In genomic region chr6:149028767-149029405, GRCh38 we compare ENCODE assay signal across 1 cellular context.
TF ChIP-seq lines count a peak whose summit lies in the region.

No MANE protein-coding gene starts in this region.

TF ChIP-seq in HepG2, 621 proteins besides CTCF, POLR2A, EP300 and RAD21 (continued from another document and continues in another):
- TF ChIP-seq HMGXB3 (CRISPR knock-in tag; IDR thresholded peaks at IDR 0.05; ENCODE audit: borderline replicate concordance) = 0 out of 2 replicates have a peak, but pooled peaks have one; percentile 55
- TF ChIP-seq ZGPAT (CRISPR knock-in tag; IDR thresholded peaks at IDR 0.05) = peak; percentile 50; the same call in 1 of the 2 replicates
- no peak for TF ChIP-seq ZNF792 (CRISPR knock-in tag; IDR thresholded peaks at IDR 0.05)
- no peak for TF ChIP-seq ZBTB4 (CRISPR knock-in tag; IDR thresholded peaks at IDR 0.05; ENCODE audit: borderline replicate concordance)
- TF ChIP-seq, protein P1, sequence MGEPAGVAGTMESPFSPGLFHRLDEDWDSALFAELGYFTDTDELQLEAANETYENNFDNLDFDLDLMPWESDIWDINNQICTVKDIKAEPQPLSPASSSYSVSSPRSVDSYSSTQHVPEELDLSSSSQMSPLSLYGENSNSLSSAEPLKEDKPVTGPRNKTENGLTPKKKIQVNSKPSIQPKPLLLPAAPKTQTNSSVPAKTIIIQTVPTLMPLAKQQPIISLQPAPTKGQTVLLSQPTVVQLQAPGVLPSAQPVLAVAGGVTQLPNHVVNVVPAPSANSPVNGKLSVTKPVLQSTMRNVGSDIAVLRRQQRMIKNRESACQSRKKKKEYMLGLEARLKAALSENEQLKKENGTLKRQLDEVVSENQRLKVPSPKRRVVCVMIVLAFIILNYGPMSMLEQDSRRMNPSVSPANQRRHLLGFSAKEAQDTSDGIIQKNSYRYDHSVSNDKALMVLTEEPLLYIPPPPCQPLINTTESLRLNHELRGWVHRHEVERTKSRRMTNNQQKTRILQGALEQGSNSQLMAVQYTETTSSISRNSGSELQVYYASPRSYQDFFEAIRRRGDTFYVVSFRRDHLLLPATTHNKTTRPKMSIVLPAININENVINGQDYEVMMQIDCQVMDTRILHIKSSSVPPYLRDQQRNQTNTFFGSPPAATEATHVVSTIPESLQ (CRISPR knock-in tag; conservative IDR thresholded peaks at IDR 0.05) = no peak
- TF ChIP-seq CEBPG (CRISPR knock-in tag; IDR thresholded peaks at IDR 0.05) = peak; percentile 61
- TF ChIP-seq ZNF883 (CRISPR knock-in tag; IDR thresholded peaks at IDR 0.05; ENCODE audit: not compliant biosample characterization) = no peak
- peak; percentile 26; the same call in 1 of the 2 replicates for TF ChIP-seq CHD4 (IDR thresholded peaks at IDR 0.05; ENCODE audit: borderline replicate concordance, low read length)
- TF ChIP-seq SUZ12 (IDR thresholded peaks at IDR 0.05; ENCODE audit: low read depth, low read length) = no peak
- no peak for TF ChIP-seq CHCHD3 (CRISPR knock-in tag; IDR thresholded peaks at IDR 0.05)
- TF ChIP-seq TCF7 (IDR thresholded peaks at IDR 0.05; ENCODE audit: low read depth) = no peak
- no peak for TF ChIP-seq SOX13 (IDR thresholded peaks at IDR 0.05)
- peak in 1 of 2 experiments; percentile 53; a peak in 1 of 4 replicates for TF ChIP-seq SOX13 (CRISPR knock-in tag; conservative IDR thresholded peaks at IDR 0.05 in 1 of 2, IDR thresholded peaks at IDR 0.05 in 1 of 2)
- TF ChIP-seq ZNF75D (CRISPR knock-in tag; IDR thresholded peaks at IDR 0.05; ENCODE audit: borderline replicate concordance) = no peak
- peak; percentile 54; the same call in 1 of the 2 replicates for TF ChIP-seq TARDBP (CRISPR knock-in tag; IDR thresholded peaks at IDR 0.05)
- TF ChIP-seq SOX6 (IDR thresholded peaks at IDR 0.05) = no peak
- TF ChIP-seq SOX6 (CRISPR knock-in tag; IDR thresholded peaks at IDR 0.05) = peak; percentile 30; the same call in 1 of the 2 replicates
- TF ChIP-seq ASH2L (IDR thresholded peaks at IDR 0.05; ENCODE audit: insufficient read length, low read depth, low read length) = peak; percentile 34
- TF ChIP-seq SRSF1 (optimal IDR thresholded peaks at IDR 0.05; ENCODE audit: low read depth, low read length) = no peak
- no peak for TF ChIP-seq ZNF17 (CRISPR knock-in tag; IDR thresholded peaks at IDR 0.05)
- TF ChIP-seq ZNF260 (CRISPR knock-in tag; IDR thresholded peaks at IDR 0.05; ENCODE audit: borderline replicate concordance, low read depth) = no peak
- 0 out of 2 replicates have a peak, but pooled peaks have one; percentile 34 for TF ChIP-seq ZNF614 (CRISPR knock-in tag; IDR thresholded peaks at IDR 0.05; ENCODE audit: borderline replicate concordance)
- TF ChIP-seq ZNF33A (CRISPR knock-in tag; IDR thresholded peaks at IDR 0.05; ENCODE audit: borderline replicate concordance) = no peak
- TF ChIP-seq HES4 (CRISPR knock-in tag; IDR thresholded peaks at IDR 0.05; ENCODE audit: borderline replicate concordance) = no peak
- TF ChIP-seq KDM5A (IDR thresholded peaks at IDR 0.05; ENCODE audit: borderline replicate concordance, low read length) = peak; percentile 35; the same call in 1 of the 2 replicates
- TF ChIP-seq STAG1 (CRISPR knock-in tag; IDR thresholded peaks at IDR 0.05) = peak; percentile 98
- no peak for TF ChIP-seq CEBPB (IDR thresholded peaks at IDR 0.05; ENCODE audit: borderline replicate concordance, low read depth, low read length)
- no peak for TF ChIP-seq MYNN (CRISPR knock-in tag; IDR thresholded peaks at IDR 0.05; ENCODE audit: low read depth)
- TF ChIP-seq SOX5 (CRISPR knock-in tag; IDR thresholded peaks at IDR 0.05; ENCODE audit: borderline replicate concordance) = peak; percentile 56; the same call in 1 of the 2 replicates
- no peak for TF ChIP-seq ZBTB7B (CRISPR knock-in tag; IDR thresholded peaks at IDR 0.05)
- no peak for TF ChIP-seq ZNF615 (CRISPR knock-in tag; IDR thresholded peaks at IDR 0.05; ENCODE audit: borderline replicate concordance)
- 0 out of 2 replicates have a peak, but pooled peaks have one; percentile 24 for TF ChIP-seq FOXK1 (CRISPR knock-in tag; IDR thresholded peaks at IDR 0.05; ENCODE audit: borderline replicate concordance, low read depth)
- TF ChIP-seq ZNF329 (CRISPR knock-in tag; IDR thresholded peaks at IDR 0.05; ENCODE audit: low read depth) = no peak
- TF ChIP-seq ATM (IDR thresholded peaks at IDR 0.05; ENCODE audit: borderline replicate concordance) = no peak
- TF ChIP-seq LRRFIP1 (CRISPR knock-in tag; conservative IDR thresholded peaks at IDR 0.05) = no peak
- TF ChIP-seq MYC (CRISPR knock-in tag; IDR thresholded peaks at IDR 0.05; ENCODE audit: borderline replicate concordance) = no peak
- peak; percentile 65; the same call in 1 of the 2 replicates for TF ChIP-seq YEATS2 (CRISPR knock-in tag; IDR thresholded peaks at IDR 0.05; ENCODE audit: borderline replicate concordance)
- no peak for TF ChIP-seq ZNF878 (CRISPR knock-in tag; IDR thresholded peaks at IDR 0.05)
- TF ChIP-seq, protein P2, sequence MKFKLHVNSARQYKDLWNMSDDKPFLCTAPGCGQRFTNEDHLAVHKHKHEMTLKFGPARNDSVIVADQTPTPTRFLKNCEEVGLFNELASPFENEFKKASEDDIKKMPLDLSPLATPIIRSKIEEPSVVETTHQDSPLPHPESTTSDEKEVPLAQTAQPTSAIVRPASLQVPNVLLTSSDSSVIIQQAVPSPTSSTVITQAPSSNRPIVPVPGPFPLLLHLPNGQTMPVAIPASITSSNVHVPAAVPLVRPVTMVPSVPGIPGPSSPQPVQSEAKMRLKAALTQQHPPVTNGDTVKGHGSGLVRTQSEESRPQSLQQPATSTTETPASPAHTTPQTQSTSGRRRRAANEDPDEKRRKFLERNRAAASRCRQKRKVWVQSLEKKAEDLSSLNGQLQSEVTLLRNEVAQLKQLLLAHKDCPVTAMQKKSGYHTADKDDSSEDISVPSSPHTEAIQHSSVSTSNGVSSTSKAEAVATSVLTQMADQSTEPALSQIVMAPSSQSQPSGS (CRISPR knock-in tag; IDR thresholded peaks at IDR 0.05) = 0 out of 2 replicates have a peak, but pooled peaks have one; percentile 38
- TF ChIP-seq ZNF235 (CRISPR knock-in tag; IDR thresholded peaks at IDR 0.05; ENCODE audit: borderline replicate concordance) = no peak
- TF ChIP-seq, protein P3, sequence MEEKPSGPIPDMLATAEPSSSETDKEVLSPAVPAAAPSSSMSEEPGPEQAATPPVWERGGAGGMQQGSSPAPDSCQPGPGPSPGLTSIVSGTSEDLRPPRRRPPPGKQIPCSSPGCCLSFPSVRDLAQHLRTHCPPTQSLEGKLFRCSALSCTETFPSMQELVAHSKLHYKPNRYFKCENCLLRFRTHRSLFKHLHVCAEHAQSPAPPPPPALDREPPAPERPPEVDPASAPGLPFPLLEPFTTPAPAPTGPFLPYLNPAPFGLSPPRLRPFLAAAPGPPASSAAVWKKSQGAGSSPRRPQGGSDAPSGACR (CRISPR knock-in tag; IDR thresholded peaks at IDR 0.05) = no peak
- no peak for TF ChIP-seq TBX3 (IDR thresholded peaks at IDR 0.05; ENCODE audit: borderline replicate concordance)
- 0 out of 4 replicates have a peak, but pooled peaks of 1 of the 2 experiments have one; percentile 44 for TF ChIP-seq KLF16 (CRISPR knock-in tag; IDR thresholded peaks at IDR 0.05)
- peak; percentile 64 for TF ChIP-seq MAFF (IDR thresholded peaks at IDR 0.05; ENCODE audit: low read depth, low read length)
- 0 out of 2 replicates have a peak, but pooled peaks have one; percentile 22 for TF ChIP-seq PAXIP1 (CRISPR knock-in tag; conservative IDR thresholded peaks at IDR 0.05)
